Comparison of ENCODE assay signal across 28 cellular contexts in genomic region chr20:61482425-61482887, GRCh38.
DNase-seq lines count a peak whose midpoint lies in the region; ATAC-seq, FAIRE-seq and TF ChIP-seq lines count a peak whose summit lies in the region.
"Had no signal": no experiment of that assay in that cellular context is flagged by ENCODE, and none has a peak within 500 bp of the region (broad histone marks: within the 10 kb centered on the region; RNA-seq: fewer than 3 reads in every experiment).

No MANE protein-coding gene starts in this region.

- TF ChIP-seq CTCF in epithelial cell of esophagus (IDR thresholded peaks at IDR 0.05; ENCODE audit: insufficient read depth, low read depth, low read length, missing control alignments) (no peak), vagina (IDR thresholded peaks at IDR 0.05) (no peak), coronary artery (IDR thresholded peaks at IDR 0.05) (no peak)

- H3K36me3 ChIP-seq in vagina: no peaks in the 10 kb centered on the region
- H3K36me3 ChIP-seq in small intestine (ENCODE audit: control insufficient read depth in 2 of 2, insufficient read depth in 2 of 2, low read length in 2 of 2): no peaks in the 10 kb centered on the region
- H3K36me3 ChIP-seq: lower lobe of right lung had no signal

- whole genome bisulfite sequencing in small intestine, 3 donors: 82 to 83% (median 83%) methylated on average over 12 of the region's 12 CpGs

- ATAC-seq in HG02870 (IDR thresholded peaks at IDR 0.05; ENCODE audit: unreplicated experiment): no peak
- ATAC-seq: activated CD4-positive, CD25-positive, alpha-beta regulatory T cell treated with anti-CD3 and anti-CD28 coated beads, Interleukin-2, amount 50 U/mL, for 24 hours; lower lobe of right lung; naive thymus-derived CD8-positive, alpha-beta T cell; stimulated activated naive B cell treated with anti-CD40 and anti-IgM and Interleukin-4, amounts not matched to agents 10 μg/mL and 1 μg/mL and 100 μg/mL, for 72 hours had no signal

- H3K4me3 ChIP-seq in epithelial cell of esophagus (ENCODE audit: low read length) (no peak overlapping the region), vagina (no peak overlapping the region), small intestine (ENCODE audit: low read depth in 1 of 2, low read length in 2 of 2) (no peak overlapping the region), coronary artery (no peak overlapping the region)
- H3K4me3 ChIP-seq: hepatocyte, lower lobe of right lung had no signal

- H3K9me3 ChIP-seq in vagina: no peaks in the 10 kb centered on the region
- no peaks in the 10 kb centered on the region for H3K9me3 ChIP-seq in small intestine (ENCODE audit: control insufficient read depth, low read depth)
- H3K9me3 ChIP-seq: lower lobe of right lung, SK-N-SH had no signal

- H3K27ac ChIP-seq in vagina (no peak overlapping the region), small intestine (ENCODE audit: low read depth in 1 of 2, low read length in 1 of 2) (no peak overlapping the region), coronary artery (no peak overlapping the region)
- H3K27ac ChIP-seq: hepatocyte, KMS-11, lower lobe of right lung had no signal

- intact Hi-C loops in vagina (cut with DNase I): no loop called here

- no peak for TF ChIP-seq POLR2A in vagina (IDR thresholded peaks at IDR 0.05)

- H3K27me3 ChIP-seq in vagina: no peaks in the 10 kb centered on the region
- no peaks in the 10 kb centered on the region for H3K27me3 ChIP-seq in small intestine (ENCODE audit: control insufficient read depth in 2 of 2, insufficient read depth in 2 of 2, low read length in 2 of 2)
- H3K27me3 ChIP-seq: hepatocyte had no signal

- no peak for FAIRE-seq in small intestine (lab: Jason Lieb, UNC)
- FAIRE-seq: endometrium, GM19239, RCC 7860 had no signal

- DNase-seq in activated CD4-positive, alpha-beta T cell treated with anti-CD3 and anti-CD28 coated beads for 48 hours: peak; percentile 5
- DNase-seq in activated CD4-positive, alpha-beta T cell treated with anti-CD3 and anti-CD28 coated beads for 4 hours: no peak
- DNase-seq in RPMI8226 (peak; percentile 89), epithelial cell of esophagus (ENCODE audit: low read depth) (peak; percentile 81), vagina (ENCODE audit: extremely low spot score in 2 of 2) (peak; percentile 32 to 58), small intestine (no peak), coronary artery (ENCODE audit: low spot score) (no peak)
- DNase-seq: activated CD4-positive, alpha-beta memory T cell treated with anti-CD3 and anti-CD28 coated beads, Interleukin-2, amount 10 ng/mL, durations not matched to agents 7 days and 5 days; activated CD8-positive, alpha-beta memory T cell treated with anti-CD3 and anti-CD28 coated beads, Interleukin-2, amount 50 U/mL, for 4 hours; activated naive CD4-positive, alpha-beta T cell; Calu3; central memory CD4-positive, alpha-beta T cell; GOT3; lower lobe of right lung; naive thymus-derived CD8-positive, alpha-beta T cell; NCI-H1436; NCI-H2081; NCI-H82; SK-N-SH; stimulated activated naive B cell treated with anti-CD40 and anti-IgM and Interleukin-4, amounts not matched to agents 10 μg/mL and 1 μg/mL and 100 μg/mL, for 72 hours; substantia nigra had no signal

- H3K4me1 ChIP-seq in vagina (no peaks in the 10 kb centered on the region), small intestine (ENCODE audit: control insufficient read depth in 2 of 2, insufficient read depth in 1 of 2, low read depth in 1 of 2, low read length in 1 of 2) (no peaks in the 10 kb centered on the region)
- H3K4me1 ChIP-seq: lower lobe of right lung had no signal

Comparison
In these comparisons a context has a peak if more than half of its experiments do, and no peak if none do; other contexts are left out.
1. DNase-seq: peak in activated CD4-positive, alpha-beta T cell treated with anti-CD3 and anti-CD28 coated beads for 48 hours (single experiment), RPMI8226 (single experiment), epithelial cell of esophagus (single experiment) and vagina (2 of 2); none in activated CD4-positive, alpha-beta T cell treated with anti-CD3 and anti-CD28 coated beads for 4 hours (0 of 2), small intestine (single experiment) and coronary artery (single experiment).